In the genomic region with DNA sequence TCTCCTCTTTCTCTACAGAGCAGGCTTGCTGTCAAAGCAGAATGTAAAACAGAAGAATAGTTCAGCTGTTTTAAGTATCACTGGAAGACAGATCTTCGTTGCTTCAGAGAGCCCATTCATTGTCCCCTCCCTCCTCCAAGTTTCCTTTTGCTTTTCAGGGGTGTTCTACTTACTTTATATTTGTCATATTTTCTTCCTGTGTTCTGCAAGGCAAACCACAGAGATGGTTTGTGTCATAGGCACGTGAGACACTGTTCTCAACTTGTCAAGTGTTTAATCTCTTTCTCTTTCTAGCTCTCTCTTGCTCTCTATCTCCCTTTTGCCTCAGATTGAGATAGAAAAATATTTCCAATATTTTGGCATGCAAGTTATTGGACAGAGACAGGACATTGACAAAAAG, we compare ENCODE assay signal across 29 cellular contexts.
DNase-seq lines count a peak whose midpoint lies in the region; ATAC-seq, FAIRE-seq and TF ChIP-seq lines count a peak whose summit lies in the region.
"Had no signal": no experiment of that assay in that cellular context is flagged by ENCODE, and none has a peak within 500 bp of the region (broad histone marks: within the 10 kb centered on the region; RNA-seq: fewer than 3 reads in every experiment).

No MANE protein-coding gene starts in this region.

- H3K36me3 ChIP-seq in mammary epithelial cell (ENCODE audit: insufficient read depth, low read length) (no peaks in the 10 kb centered on the region), breast epithelium (no peaks in the 10 kb centered on the region), GM12878 (ENCODE audit: control insufficient read depth in 2 of 2, insufficient read depth in 2 of 2, low read length in 1 of 2) (no peaks in the 10 kb centered on the region), H7 (replicated peaks; ENCODE audit: control insufficient read depth, insufficient read depth, low read length) (no peaks in the 10 kb centered on the region)

- dilution Hi-C loops in mammary epithelial cell (cut with HindIII; ENCODE audit: low sequenced_read_pairs): no loop called here

- H4K20me1 ChIP-seq in mammary epithelial cell (ENCODE audit: insufficient read depth, low read length): no peaks in the 10 kb centered on the region
- H4K20me1 ChIP-seq in GM12878 (ENCODE audit: control insufficient read depth, insufficient read depth): no peaks in the 10 kb centered on the region

- POLR2A ChIA-PET in GM12878 (lab: Charles Lee): no interaction called here
- POLR2A ChIA-PET in WTC11 (lab: Charles Lee): no interaction called here

- in situ Hi-C loops in mammary epithelial cell (cut with MboI; ENCODE audit: low sequenced_read_pairs in 2 of 2): no loop called here
- in situ Hi-C loops in GM12878 (cut with MboI): no loop called here
- in situ Hi-C loops in ACHN (cut with HindIII; ENCODE audit: low pct_ligation_motif_present, low pct_unique_long_range_greater_than_20kb, low sequenced_read_pairs): no loop called here

- H3K4me1 ChIP-seq in mammary epithelial cell (ENCODE audit: insufficient read depth, low read length) (no peaks in the 10 kb centered on the region), breast epithelium (no peaks in the 10 kb centered on the region), GM12878 (ENCODE audit: control insufficient read depth, insufficient read depth, low read length) (no peaks in the 10 kb centered on the region)

- ATAC-seq in GM12878: peak; percentile 77
- no peak for ATAC-seq in WTC11
- ATAC-seq: GM23338, K562, T-helper 17 cell had no signal

- RAD21 ChIA-PET in GM12878 (lab: Charles Lee; ENCODE audit: unreplicated experiment): interaction anchor here (2.4 kb wide), 1 partner anchor 15 kb away, joined by 11 read pairs; no protein-coding TSS in a partner anchor

- no peak for TF ChIP-seq EP300 in GM12878 (IDR thresholded peaks at IDR 0.05; ENCODE audit: borderline replicate concordance in 1 of 2, control insufficient read depth in 1 of 2, low read depth in 2 of 2, low read length in 2 of 2)

- peaks cover 12% of the 10 kb centered on the region for H3K4me1 Mint-ChIP-seq in WTC11
- H3K4me1 Mint-ChIP-seq: CD14-positive monocyte, T-helper 17 cell had no signal

- H3K4me2 ChIP-seq in mammary epithelial cell (ENCODE audit: insufficient read depth, low read depth, low read length) (peak overlapping the region; percentile 18), GM12878 (ENCODE audit: control insufficient read depth, insufficient read depth) (no peak overlapping the region)
- H3K4me2 ChIP-seq: GM23338, PC-9 had no signal

- H3K36me3 Mint-ChIP-seq in WTC11: no peaks in the 10 kb centered on the region
- H3K36me3 Mint-ChIP-seq: CD14-positive monocyte had no signal

- TF ChIP-seq POLR2A in breast epithelium (IDR thresholded peaks at IDR 0.05) (no peak), GM12878 (IDR thresholded peaks at IDR 0.05; ENCODE audit: low read depth, low read length) (no peak)

- no peaks in the 10 kb centered on the region for H3K27me3 ChIP-seq in mammary epithelial cell (ENCODE audit: insufficient read depth, low read length)
- H3K27me3 ChIP-seq in breast epithelium: no peaks in the 10 kb centered on the region
- no peaks in the 10 kb centered on the region for H3K27me3 ChIP-seq in GM12878 (replicated peaks in 1 of 2; ENCODE audit: control insufficient read depth in 2 of 2, insufficient read depth in 2 of 2, low read length in 1 of 2)
- no peaks in the 10 kb centered on the region for H3K27me3 ChIP-seq in H7 (ENCODE audit: control insufficient read depth, insufficient read depth, low read length)

- no peak overlapping the region for H3K9ac ChIP-seq in mammary epithelial cell (ENCODE audit: insufficient read depth, low read length)
- no peak overlapping the region for H3K9ac ChIP-seq in GM12878 (ENCODE audit: control insufficient read depth, insufficient read depth, low read length)

- no TSS peak for BruUV-seq in mammary epithelial cell (replicated peaks; lab: Mats Ljungman, UMichigan)
- BruUV-seq in GM12878 (replicated peaks; lab: Mats Ljungman, UMichigan): no TSS peak

- no peaks in the 10 kb centered on the region for H3K79me2 ChIP-seq in mammary epithelial cell (ENCODE audit: insufficient read depth, low read length)
- H3K79me2 ChIP-seq in GM12878 (ENCODE audit: control insufficient read depth, insufficient read depth, low read length): no peaks in the 10 kb centered on the region

- no peaks in the 10 kb centered on the region for H3K9me3 ChIP-seq in mammary epithelial cell (replicated peaks; ENCODE audit: insufficient read depth, low read length)
- H3K9me3 ChIP-seq in breast epithelium: no peaks in the 10 kb centered on the region
- H3K9me3 ChIP-seq in GM12878 (replicated peaks; ENCODE audit: control insufficient read depth, insufficient read depth, low read length): no peaks in the 10 kb centered on the region

- H3K4me3 Mint-ChIP-seq in WTC11: no peak overlapping the region
- H3K4me3 Mint-ChIP-seq: CD14-positive monocyte, GM23338, T-helper 17 cell had no signal

- H3K27me3 Mint-ChIP-seq in WTC11 (ENCODE audit: low read depth): no peaks in the 10 kb centered on the region
- H3K27me3 Mint-ChIP-seq: T-helper 17 cell had no signal

- no peak overlapping the region for H2AFZ ChIP-seq in mammary epithelial cell (ENCODE audit: low read depth, low read length)
- H2AFZ ChIP-seq in GM12878 (ENCODE audit: control insufficient read depth, low read depth, low read length): no peak overlapping the region
- H2AFZ ChIP-seq: GM23338, PC-9 had no signal

- WGBS in mammary epithelial cell (ENCODE audit: low coverage, missing lambda C conversion rate): 48% methylated on average over 2 of the region's 2 CpGs
- 14% methylated on average over 2 of the region's 2 CpGs for WGBS in GM12878 (ENCODE audit: insufficient coverage, insufficient replicate concordance, low lambda C conversion rate, missing lambda C conversion rate)

- no peaks in the 10 kb centered on the region for H3K9me3 Mint-ChIP-seq in WTC11
- H3K9me3 Mint-ChIP-seq: GM23338 had no signal

- DNase-seq in mammary epithelial cell (no peak), breast epithelium (ENCODE audit: low spot score in 2 of 2) (no peak), Kasumi-1 (lab: John Stamatoyannopoulos, UW) (peak; percentile 43 to 51), GM12878 (ENCODE audit: low read depth, low spot score) (no peak), ACHN (no peak), H7 (no peak), WTC11 (ENCODE audit: low spot score) (no peak), NCI-H510A treated with DMSO at 0.1 percent for 48 hours (lab: John Stamatoyannopoulos, UW) (no peak)
- DNase-seq: AML-193, DMS53, EL, GF-D8, HCEC 1CT, NCI-H1105, NCI-H2029 treated with DMSO at 0.1 percent for 48 hours, NCI-H2171, NCI-H345, NCI-H526, PC-9, RPMI8226, SHP77, SW 1271, T-helper 17 cell had no signal

- SMC1A ChIA-PET in GM12878 (lab: Charles Lee; ENCODE audit: uncharacterized antibody, unreplicated experiment): interaction anchor here (1.2 to 2.1 kb wide), 3 partner anchors 8 to 14 kb away, joined by 3 to 9 read pairs (median 6); no protein-coding TSS in a partner anchor

- H3K27ac ChIP-seq in mammary epithelial cell (ENCODE audit: insufficient read depth, low read depth, low read length) (no peak overlapping the region), breast epithelium (no peak overlapping the region), GM12878 (ENCODE audit: control insufficient read depth, insufficient read depth) (no peak overlapping the region)
- H3K27ac ChIP-seq: 22Rv1, PC-9, SK-N-MC had no signal

- FAIRE-seq in GM12878 (lab: Jason Lieb, UNC): no peak
- FAIRE-seq: D721Med, K562 had no signal

- intact Hi-C loops in mammary epithelial cell (cut with micrococcal nuclease): no loop called here
- intact Hi-C loops in breast epithelium (cut with DNase I; ENCODE audit: low total_unique reads): no loop called here
- intact Hi-C loops in GM12878 (cut with micrococcal nuclease; ENCODE audit: unreplicated experiment): no loop called here

- H3K4me3 ChIP-seq in mammary epithelial cell (replicated peaks in 1 of 3; ENCODE audit: insufficient read depth in 1 of 3, low read depth in 2 of 3, low read length in 3 of 3) (no peak overlapping the region), breast epithelium (no peak overlapping the region), GM12878 (no peak overlapping the region), H7 (ENCODE audit: insufficient read depth, low read depth, low read length) (no peak overlapping the region)
- H3K4me3 ChIP-seq: GM23338, K562, PC-9, SK-N-MC had no signal

- CTCF ChIA-PET in mammary epithelial cell (lab: Charles Lee; ENCODE audit: low non-redundant PET): no interaction called here
- CTCF ChIA-PET in GM12878 (lab: Yijun Ruan, JAX): interaction anchor here (0.8 to 1.9 kb wide), 4 partner anchors 11 to 51 kb away, joined by 3 to 7 read pairs (median 6); no protein-coding TSS in a partner anchor
- CTCF ChIA-PET in WTC11 (lab: Charles Lee): interaction anchor here (1.2 kb wide), 1 partner anchor 13 kb away, joined by 3 read pairs; no protein-coding TSS in a partner anchor

- no peak for TF ChIP-seq RAD21 in GM12878 (IDR thresholded peaks at IDR 0.05; ENCODE audit: insufficient read depth, low read depth, low read length)

- H3K27ac Mint-ChIP-seq in WTC11: no peak overlapping the region
- H3K27ac Mint-ChIP-seq: CD14-positive monocyte, GM23338, T-helper 17 cell had no signal

- TF ChIP-seq CTCF in mammary epithelial cell (conservative IDR thresholded peaks at IDR 0.05 in 1 of 2, IDR thresholded peaks at IDR 0.05 in 1 of 2; ENCODE audit: extremely low read depth in 1 of 2, insufficient read depth in 1 of 2, low read depth in 1 of 2, low read length in 2 of 2): no peak
- TF ChIP-seq CTCF in breast epithelium (IDR thresholded peaks at IDR 0.05): no peak
- TF ChIP-seq CTCF in GM12878 (IDR thresholded peaks at IDR 0.05 in 2 of 3, conservative IDR thresholded peaks at IDR 0.05 in 1 of 3; ENCODE audit: control insufficient read depth in 2 of 3, extremely low read depth in 1 of 3, insufficient read depth in 1 of 3, low read depth in 3 of 3, low read length in 3 of 3): no peak
- no peak for TF ChIP-seq CTCF in WTC11 (IDR thresholded peaks at IDR 0.05)

TF ChIP-seq in GM12878, 131 proteins besides CTCF, POLR2A, EP300 and RAD21 (continues in another document):
- TF ChIP-seq ASH2L (IDR thresholded peaks at IDR 0.05; ENCODE audit: borderline replicate concordance, low read depth) (no peak), CBX5 (IDR thresholded peaks at IDR 0.05; ENCODE audit: low read depth) (no peak), POU2F2 (IDR thresholded peaks at IDR 0.05; ENCODE audit: borderline replicate concordance, low read depth, low read length) (no peak), BHLHE40 (IDR thresholded peaks at IDR 0.05; ENCODE audit: borderline replicate concordance in 1 of 2, low read depth in 2 of 2, low read length in 1 of 2) (peak; percentile 92 to 95)

TF ChIP-seq in WTC11, 78 proteins besides CTCF, POLR2A, EP300 and RAD21:
- TF ChIP-seq, protein P1, sequence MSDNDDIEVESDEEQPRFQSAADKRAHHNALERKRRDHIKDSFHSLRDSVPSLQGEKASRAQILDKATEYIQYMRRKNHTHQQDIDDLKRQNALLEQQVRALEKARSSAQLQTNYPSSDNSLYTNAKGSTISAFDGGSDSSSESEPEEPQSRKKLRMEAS (CRISPR knock-in tag; IDR thresholded peaks at IDR 0.05): no peak
- TF ChIP-seq, protein P2, sequence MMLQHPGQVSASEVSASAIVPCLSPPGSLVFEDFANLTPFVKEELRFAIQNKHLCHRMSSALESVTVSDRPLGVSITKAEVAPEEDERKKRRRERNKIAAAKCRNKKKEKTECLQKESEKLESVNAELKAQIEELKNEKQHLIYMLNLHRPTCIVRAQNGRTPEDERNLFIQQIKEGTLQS (CRISPR knock-in tag; conservative IDR thresholded peaks at IDR 0.05): no peak

Comparison
In these comparisons a context has a peak if more than half of its experiments do, and no peak if none do; other contexts are left out.
1. DNase-seq: peak in Kasumi-1 (2 of 2); none in mammary epithelial cell (single experiment), breast epithelium (0 of 2), GM12878 (single experiment), ACHN (single experiment), H7 (single experiment), WTC11 (single experiment) and NCI-H510A treated with DMSO at 0.1 percent for 48 hours (single experiment).